ENCODE assay signal across 9 cellular contexts in the genomic region with DNA sequence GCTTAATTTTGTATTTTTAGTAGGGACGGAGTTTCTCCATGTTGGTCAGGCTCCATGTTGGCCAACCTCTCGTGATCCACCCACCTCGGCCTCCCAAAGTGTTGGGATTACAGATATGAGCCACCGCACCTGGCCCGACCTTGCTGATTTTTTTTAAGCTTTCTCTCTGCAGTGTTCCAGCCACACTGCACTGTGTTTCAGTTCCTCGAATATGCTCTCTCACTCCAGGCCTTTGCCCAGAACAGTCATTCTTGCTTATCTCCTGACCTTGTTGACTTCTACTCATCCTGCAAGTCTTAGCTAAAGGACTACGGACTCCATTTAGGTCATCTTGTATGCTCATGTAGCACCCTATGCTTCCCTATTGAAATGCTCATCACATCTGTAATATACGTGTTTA.
DNase-seq lines count a peak whose midpoint lies in the region; ATAC-seq and TF ChIP-seq lines count a peak whose summit lies in the region.
"Had no signal": no experiment of that assay in that cellular context is flagged by ENCODE, and none has a peak within 500 bp of the region (broad histone marks: within the 10 kb centered on the region; RNA-seq: fewer than 3 reads in every experiment).

No MANE protein-coding gene starts in this region.

- no peak for TF ChIP-seq POLR2A in NB4 (IDR thresholded peaks at IDR 0.05; ENCODE audit: extremely low read depth, insufficient read length)

- H3K4me1 ChIP-seq in BLaER1 treated with 17β-estradiol and CSF1 and Interleukin-3, amounts not matched to agents 10 nM and 100 nM, result peaks cover 29 to 55% (median 37%) of the 10 kb centered on the region in 10 experiments

- peaks cover 30 to 66% (median 52%) of the 10 kb centered on the region in 11 experiments; a peak in 21 of 22 replicates for H3K36me3 ChIP-seq in BLaER1 treated with 17β-estradiol and CSF1 and Interleukin-3, amounts not matched to agents 10 nM and 100 nM

- no peak overlapping the region for H3K4me3 ChIP-seq in BLaER1 treated with 17β-estradiol and CSF1 and Interleukin-3, amounts not matched to agents 10 nM and 100 nM
- peak overlapping the region; percentile 16 for H3K4me3 ChIP-seq in NB4 (ENCODE audit: low read depth, low read length)

- no peak overlapping the region for H3K9ac ChIP-seq in BLaER1 treated with 17β-estradiol and CSF1 and Interleukin-3, amounts not matched to agents 10 nM and 100 nM

- ATAC-seq in GM18907 (IDR thresholded peaks at IDR 0.05; ENCODE audit: unreplicated experiment) (peak; percentile 52), HG02798 (IDR thresholded peaks at IDR 0.05; ENCODE audit: poor library complexity, unreplicated experiment) (peak; percentile 31)

- no peak overlapping the region for H3K27ac ChIP-seq in BLaER1 treated with 17β-estradiol and CSF1 and Interleukin-3, amounts not matched to agents 10 nM and 100 nM

- H4K20me1 ChIP-seq in BLaER1 treated with 17β-estradiol and CSF1 and Interleukin-3, amounts not matched to agents 10 nM and 100 nM, result peaks cover 4 to 44% (median 24%) of the 10 kb centered on the region in 11 experiments; a peak in 14 of 22 replicates

- in situ Hi-C loops in KBM-7 (cut with MboI; ENCODE audit: low pct_unique_long_range_greater_than_20kb, low sequenced_read_pairs), result no loop called here

- TF ChIP-seq CTCF in NB4 (IDR thresholded peaks at IDR 0.05; ENCODE audit: low read depth, low read length), result no peak

- H3K9me3 ChIP-seq in BLaER1 treated with 17β-estradiol and CSF1 and Interleukin-3, amounts not matched to agents 10 nM and 100 nM (replicated peaks in 1 of 11), result no peaks in the 10 kb centered on the region; a peak in 4 of 22 replicates

- peak overlapping the region; percentile 27 to 90 (median 35); a peak in 19 of 22 replicates for H3K4me2 ChIP-seq in BLaER1 treated with 17β-estradiol and CSF1 and Interleukin-3, amounts not matched to agents 10 nM and 100 nM

- no peaks in the 10 kb centered on the region for H3K27me3 ChIP-seq in BLaER1 treated with 17β-estradiol and CSF1 and Interleukin-3, amounts not matched to agents 10 nM and 100 nM

- DNase-seq in NB4 (ENCODE audit: low read depth), result peak; percentile 23
- no peak for DNase-seq in KBM-7
- no peak for DNase-seq in NCI-H1930 (lab: John Stamatoyannopoulos, UW)
- DNase-seq in amygdala (lab: John Stamatoyannopoulos, UW), result no peak
- no peak for DNase-seq in kidney glomerular epithelial cell (lab: John Stamatoyannopoulos, UW)
- DNase-seq: SHP77 treated with DMSO at 0.1 percent for 48 hours had no signal
